ENCODE assay signal across 15 cellular contexts in genomic region chr12:90280033-90280432, GRCh38.
DNase-seq lines count a peak whose midpoint lies in the region; ATAC-seq, FAIRE-seq and TF ChIP-seq lines count a peak whose summit lies in the region.
"Had no signal": no experiment of that assay in that cellular context is flagged by ENCODE, and none has a peak within 500 bp of the region (broad histone marks: within the 10 kb centered on the region; RNA-seq: fewer than 3 reads in every experiment).

No MANE protein-coding gene starts in this region.

- FAIRE-seq in RCC 7860 (lab: Jason Lieb, UNC), result no peak
- FAIRE-seq: G401.6, K562 had no signal

- DNase-seq in EH (ENCODE audit: low read depth) (peak; percentile 43), RCC 7860 (ENCODE audit: low spot score) (peak; percentile 56), fibroblast of villous mesenchyme (ENCODE audit: low read depth) (peak; percentile 17), G401 (ENCODE audit: low spot score) (no peak), AG20443 (ENCODE audit: low spot score) (no peak), epidermal melanocyte (ENCODE audit: insufficient read length, low spot score) (no peak)
- DNase-seq: activated CD4-positive, alpha-beta T cell treated with anti-CD3 and anti-CD28 coated beads, Interleukin-2, amount 10 ng/mL, durations not matched to agents 7 days and 5 days; lower lobe of right lung; NCI-H2081; nucleus accumbens had no signal

- H3K4me3 ChIP-seq in fibroblast of villous mesenchyme (ENCODE audit: low read depth, low read length), result no peak overlapping the region
- H3K4me3 ChIP-seq: BLaER1 treated with 17β-estradiol and CSF1 and Interleukin-3, amounts not matched to agents 10 nM and 100 nM; K562; lower lobe of right lung had no signal

- in situ Hi-C loops in G401 (cut with HindIII; ENCODE audit: low sequenced_read_pairs), result no loop called here

- ATAC-seq in GM21737 (IDR thresholded peaks at IDR 0.05; ENCODE audit: unreplicated experiment) (peak; percentile 17), GM21619 (IDR thresholded peaks at IDR 0.05; ENCODE audit: unreplicated experiment) (no peak)
- ATAC-seq: K562, lower lobe of right lung had no signal

- no peak for TF ChIP-seq CTCF in fibroblast of villous mesenchyme (IDR thresholded peaks at IDR 0.05; ENCODE audit: insufficient read depth, low read depth, low read length)

Comparison
In these comparisons a context has a peak if more than half of its experiments do, and no peak if none do; other contexts are left out.
1. DNase-seq: peak in EH (single experiment), RCC 7860 (single experiment) and fibroblast of villous mesenchyme (single experiment); none in G401 (single experiment), AG20443 (single experiment) and epidermal melanocyte (single experiment).